10 cellular contexts compared by ENCODE assay signal in genomic region chr12:120236124-120236398, GRCh38. TPM values are rescaled to one million over a fixed set of nuclear protein-coding genes. Genes with fewer than 3 reads are reported as not detected.
DNase-seq lines count a peak whose midpoint lies in the region; ATAC-seq and TF ChIP-seq lines count a peak whose summit lies in the region.
"Had no signal": no experiment of that assay in that cellular context is flagged by ENCODE, and none has a peak within 500 bp of the region (broad histone marks: within the 10 kb centered on the region; RNA-seq: fewer than 3 reads in every experiment).

No MANE protein-coding gene starts in this region.

- intact Hi-C loops in CD4-positive, alpha-beta memory T cell (cut with micrococcal nuclease): no loop called here
- intact Hi-C loops in gastrocnemius medialis (cut with DNase I; ENCODE audit: low total_unique reads): no loop called here

- H3K36me3 Mint-ChIP-seq in CD4-positive, alpha-beta memory T cell: peaks cover 0 to 28% of the 10 kb centered on the region in 2 donors
- no peaks in the 10 kb centered on the region for H3K36me3 Mint-ChIP-seq in T-helper 17 cell (ENCODE audit: low read depth)

- TF ChIP-seq POLR2A in gastroesophageal sphincter (IDR thresholded peaks at IDR 0.05) (no peak), gastrocnemius medialis (IDR thresholded peaks at IDR 0.05) (no peak)

- peaks cover 55 to 96% (median 79%) of the 10 kb centered on the region in 4 donors for H3K4me1 Mint-ChIP-seq in CD4-positive, alpha-beta memory T cell
- peaks cover 60% of the 10 kb centered on the region for H3K4me1 Mint-ChIP-seq in T-helper 17 cell

- H3K27me3 Mint-ChIP-seq in CD4-positive, alpha-beta memory T cell: no peaks in the 10 kb centered on the region
- no peaks in the 10 kb centered on the region for H3K27me3 Mint-ChIP-seq in T-helper 17 cell

- no peak for TF ChIP-seq EP300 in gastroesophageal sphincter (IDR thresholded peaks at IDR 0.05)

- no peaks in the 10 kb centered on the region for H3K27me3 ChIP-seq in CD4-positive, alpha-beta memory T cell (ENCODE audit: insufficient read depth, low read length)
- H3K27me3 ChIP-seq in gastroesophageal sphincter: no peaks in the 10 kb centered on the region
- H3K27me3 ChIP-seq in gastrocnemius medialis: no peaks in the 10 kb centered on the region

- CTCF ChIA-PET in CD4-positive, alpha-beta memory T cell (lab: Charles Lee; ENCODE audit: partially characterized antibody): interaction anchor here (1.3 to 8.1 kb wide), 5 partner anchors 9 to 35 kb away, joined by 5 to 114 read pairs (median 15); partner anchors contain the start of genes PXN and RPLP0

- H3K4me1 ChIP-seq in CD4-positive, alpha-beta memory T cell (ENCODE audit: insufficient read depth, low read length): peaks cover 94% of the 10 kb centered on the region
- H3K4me1 ChIP-seq in gastroesophageal sphincter: peaks cover 16 to 100% (median 97%) of the 10 kb centered on the region in 3 donors
- H3K4me1 ChIP-seq in gastrocnemius medialis: peaks cover 100% of the 10 kb centered on the region in 2 donors

- no peak for TF ChIP-seq CTCF in gastroesophageal sphincter (IDR thresholded peaks at IDR 0.05)
- TF ChIP-seq CTCF in gastrocnemius medialis (IDR thresholded peaks at IDR 0.05 in 4 of 5, conservative IDR thresholded peaks at IDR 0.05 in 1 of 5): no peak

- POLR2A ChIA-PET in CD4-positive, alpha-beta memory T cell (lab: Charles Lee; ENCODE audit: partially characterized antibody): interaction anchor here (1.1 to 7.5 kb wide), 5 partner anchors 13 to 56 kb away, joined by 3 to 82 read pairs (median 15); partner anchors contain the start of genes PXN, RNU4-1, RNU4-2 and RPLP0

- no peaks in the 10 kb centered on the region for H3K36me3 ChIP-seq in CD4-positive, alpha-beta memory T cell (ENCODE audit: insufficient read depth, low read length)
- H3K36me3 ChIP-seq in gastroesophageal sphincter: no peaks in the 10 kb centered on the region
- no peaks in the 10 kb centered on the region for H3K36me3 ChIP-seq in gastrocnemius medialis

- peak overlapping the region; percentile 43 to 92 (median 89) for H3K27ac Mint-ChIP-seq in CD4-positive, alpha-beta memory T cell
- H3K27ac Mint-ChIP-seq in T-helper 17 cell: peak overlapping the region; percentile 93

- H3K4me3 ChIP-seq in CD4-positive, alpha-beta memory T cell (ENCODE audit: low read length in 2 of 2): no peak overlapping the region
- H3K4me3 ChIP-seq in gastroesophageal sphincter (no peak overlapping the region), gastrocnemius medialis (no peak overlapping the region)

- in situ Hi-C loops in gastrocnemius medialis (cut with MboI; ENCODE audit: low sequenced_read_pairs in 4 of 4): no loop called here

- H3K9me3 ChIP-seq in CD4-positive, alpha-beta memory T cell (ENCODE audit: control insufficient read depth in 1 of 2, low read length in 2 of 2): no peaks in the 10 kb centered on the region
- H3K9me3 ChIP-seq in T-helper 17 cell (ENCODE audit: control insufficient read depth, low read length, poor library complexity, severe bottlenecking): no peaks in the 10 kb centered on the region
- no peaks in the 10 kb centered on the region for H3K9me3 ChIP-seq in gastroesophageal sphincter
- H3K9me3 ChIP-seq in gastrocnemius medialis: no peaks in the 10 kb centered on the region

- DNase-seq in CD4-positive, alpha-beta memory T cell: no peak
- DNase-seq in T-helper 17 cell: no peak
- peak in 1 of 2 donors; percentile 71 for DNase-seq in gastrocnemius medialis
- no peak for DNase-seq in H4 (ENCODE audit: low spot score)
- no peak for DNase-seq in retina
- DNase-seq in NK-92 treated with Interleukin-12 subunit alpha and Interleukin-12 subunit beta, amount 100 ng/mL, for 24 hours (lab: John Stamatoyannopoulos, UW): no peak
- DNase-seq: central memory CD4-positive, alpha-beta T cell; NCI-H1694 treated with DMSO at 0.1 percent for 48 hours had no signal

- ATAC-seq in T-helper 17 cell: no peak
- no peak for ATAC-seq in gastroesophageal sphincter
- peak in 1 of 2 donors; percentile 3 for ATAC-seq in gastrocnemius medialis
- ATAC-seq in HG02642 (IDR thresholded peaks at IDR 0.05; ENCODE audit: poor library complexity, unreplicated experiment): no peak

- H3K27ac ChIP-seq in CD4-positive, alpha-beta memory T cell (ENCODE audit: low read depth, low read length): no peak overlapping the region
- H3K27ac ChIP-seq in gastroesophageal sphincter (peak overlapping the region in 3 of 4 donors; percentile 88 to 97 (median 90)), gastrocnemius medialis (peak overlapping the region; percentile 97 to 99 (median 98))

- 73% methylated on average over 3 of the region's 3 CpGs; no CpG with 5 or more reads in 1 of the 2 donors for WGBS in gastroesophageal sphincter (ENCODE audit: low coverage in 1 of 2), 2 donors

- H3K4me3 Mint-ChIP-seq in CD4-positive, alpha-beta memory T cell: peak overlapping the region in 4 of 8 donors; percentile 29 to 67 (median 52)
- no peak overlapping the region for H3K4me3 Mint-ChIP-seq in T-helper 17 cell

- H3K9me3 Mint-ChIP-seq in CD4-positive, alpha-beta memory T cell: peaks cover 0 to 2% (median 0%) of the 10 kb centered on the region in 8 donors

RNA-seq across cellular contexts. Expression of gene PXN, which starts 29.5 kb away (rescaled TPM):
- total RNA-seq in CD4-positive, alpha-beta memory T cell: 100 to 1,000 TPM; 108 to 126 TPM
- polyA plus RNA-seq in CD4-positive, alpha-beta memory T cell: 100 to 1,000 TPM in 1 of 2 donors, 10 to 100 TPM in 1; 81.7 to 115 TPM
- total RNA-seq in T-helper 17 cell (100 to 1,000 TPM; 155 to 190 TPM), gastroesophageal sphincter (10 to 100 TPM; 43.2 to 80.4 (median 59.4) TPM), gastrocnemius medialis (100 to 1,000 TPM in 1 of 4 donors, 10 to 100 TPM in 3; 48.8 to 102 (median 77.9) TPM)
- total RNA-seq in H4 (2014; rRNA removed; shearing (Covaris generic)): 18.7 and 31.3 TPM in 2 replicates

RNA-seq across cellular contexts. Expression of gene RPLP0, which starts 35.1 kb away (rescaled TPM):
- 1,000 to 10,000 TPM; 1,817 to 1,965 TPM for total RNA-seq in CD4-positive, alpha-beta memory T cell
- 1,000 to 10,000 TPM; 1,342 to 2,125 TPM for polyA plus RNA-seq in CD4-positive, alpha-beta memory T cell
- 1,000 to 10,000 TPM; 2,187 to 2,381 TPM for total RNA-seq in T-helper 17 cell
- 1,000 to 10,000 TPM; 1,730 to 2,825 (median 2,260) TPM for total RNA-seq in gastroesophageal sphincter
- total RNA-seq in gastrocnemius medialis: 1,000 to 10,000 TPM; 2,008 to 3,982 (median 3,189) TPM
- total RNA-seq in H4 (2014; rRNA removed; shearing (Covaris generic)): 6,442 and 6,835 TPM in 2 replicates

RNA-seq across cellular contexts. Expression of gene GCN1, which starts 41.5 kb away (rescaled TPM):
- 100 to 1,000 TPM; 127 to 132 TPM for total RNA-seq in CD4-positive, alpha-beta memory T cell
- polyA plus RNA-seq in CD4-positive, alpha-beta memory T cell: 10 to 100 TPM; 13.9 to 29.6 TPM
- total RNA-seq in T-helper 17 cell: 100 to 1,000 TPM; 150 to 163 TPM
- 10 to 100 TPM; 39.3 to 82.2 (median 56.0) TPM for total RNA-seq in gastroesophageal sphincter
- total RNA-seq in gastrocnemius medialis: 10 to 100 TPM; 58.2 to 99.7 (median 87.4) TPM
- total RNA-seq in H4 (2014; rRNA removed; shearing (Covaris generic)): 33.7 and 59.7 TPM in 2 replicates

RNA-seq across cellular contexts. Expression of gene RNU4-2, which starts 55.6 kb away (rescaled TPM):
- total RNA-seq in CD4-positive, alpha-beta memory T cell: over 10,000 TPM in 1 of 2 experiments, 1,000 to 10,000 TPM in 1; 8,627 to 11,547 TPM
- polyA plus RNA-seq in CD4-positive, alpha-beta memory T cell: not detected
- over 10,000 TPM; 12,026 to 15,039 TPM for total RNA-seq in T-helper 17 cell
- under 1 TPM in 3 of 4 donors, not detected in 1; under 0.01 TPM for total RNA-seq in gastroesophageal sphincter
- under 1 TPM in 2 of 4 donors, not detected in 2; under 0.01 TPM for total RNA-seq in gastrocnemius medialis
- under 0.01 TPM in 1 of 2 replicates, not detected in the other for total RNA-seq in H4 (2014; rRNA removed; shearing (Covaris generic))

RNA-seq across cellular contexts. Expression of gene RNU4-1, which starts 57.0 kb away (rescaled TPM):
- 1,000 to 10,000 TPM in 1 of 2 experiments, 100 to 1,000 TPM in 1; 925 to 1,200 TPM for total RNA-seq in CD4-positive, alpha-beta memory T cell
- not detected for polyA plus RNA-seq in CD4-positive, alpha-beta memory T cell
- total RNA-seq in T-helper 17 cell (1,000 to 10,000 TPM; 2,168 to 2,286 TPM), gastroesophageal sphincter (under 1 TPM in 1 of 4 donors, not detected in 3; under 0.01 TPM), gastrocnemius medialis (under 1 TPM in 1 of 4 donors, not detected in 3; under 0.01 TPM)
- total RNA-seq in H4 (2014; rRNA removed; shearing (Covaris generic)): under 0.01 TPM in 2 replicates
